9 cellular contexts compared by ENCODE assay signal in genomic region chr5:123545506-123545905, GRCh38. TPM values are rescaled to one million over a fixed set of nuclear protein-coding genes. Genes with fewer than 3 reads are reported as not detected.
DNase-seq lines count a peak whose midpoint lies in the region; ATAC-seq and TF ChIP-seq lines count a peak whose summit lies in the region.
"Had no signal": no experiment of that assay in that cellular context is flagged by ENCODE, and none has a peak within 500 bp of the region (broad histone marks: within the 10 kb centered on the region; RNA-seq: fewer than 3 reads in every experiment).

No MANE protein-coding gene starts in this region.

- peaks cover 33% of the 10 kb centered on the region for H3K4me1 Mint-ChIP-seq in activated CD8-positive, alpha-beta memory T cell treated with anti-CD3 and anti-CD28 coated beads, Interleukin-2, amount 10 ng/mL, durations not matched to agents 7 days and 5 days
- H3K4me1 Mint-ChIP-seq in endothelial cell (ENCODE audit: unreplicated experiment): peaks cover 20% of the 10 kb centered on the region

- CTCF ChIA-PET in activated CD8-positive, alpha-beta memory T cell treated with anti-CD3 and anti-CD28 coated beads, Interleukin-2, amount 10 ng/mL, durations not matched to agents 7 days and 5 days (lab: Charles Lee): interaction anchor here (1.0 to 1.8 kb wide), 2 partner anchors 11 to 123 kb away, joined by 3 to 5 read pairs; partner anchors contain the start of gene CEP120

- peaks cover 16% of the 10 kb centered on the region for H3K36me3 Mint-ChIP-seq in activated CD8-positive, alpha-beta memory T cell treated with anti-CD3 and anti-CD28 coated beads, Interleukin-2, amount 10 ng/mL, durations not matched to agents 7 days and 5 days
- no peaks in the 10 kb centered on the region for H3K36me3 Mint-ChIP-seq in endothelial cell (ENCODE audit: low read depth, unreplicated experiment)

- H3K27me3 Mint-ChIP-seq in activated CD8-positive, alpha-beta memory T cell treated with anti-CD3 and anti-CD28 coated beads, Interleukin-2, amount 10 ng/mL, durations not matched to agents 7 days and 5 days: no peaks in the 10 kb centered on the region
- peaks cover 1% of the 10 kb centered on the region for H3K27me3 Mint-ChIP-seq in endothelial cell (ENCODE audit: unreplicated experiment)
- H3K27me3 Mint-ChIP-seq: IgD-negative memory B cell had no signal

- H3K27ac Mint-ChIP-seq in activated CD8-positive, alpha-beta memory T cell treated with anti-CD3 and anti-CD28 coated beads, Interleukin-2, amount 10 ng/mL, durations not matched to agents 7 days and 5 days: no peak overlapping the region
- H3K27ac Mint-ChIP-seq in endothelial cell (ENCODE audit: unreplicated experiment): no peak overlapping the region

- H3K9me3 ChIP-seq in OCI-LY3 (ENCODE audit: insufficient read depth, low read length): no peaks in the 10 kb centered on the region

- no peak overlapping the region for H3K4me3 ChIP-seq in OCI-LY3 (ENCODE audit: low read length)
- H3K4me3 ChIP-seq in retinal pigment epithelial cell (ENCODE audit: low read length): no peak overlapping the region

- peak; percentile 16 for DNase-seq in activated CD8-positive, alpha-beta memory T cell treated with anti-CD3 and anti-CD28 coated beads, Interleukin-2, amount 50 U/mL, for 4 hours
- no peak for DNase-seq in activated CD8-positive, alpha-beta memory T cell treated with anti-CD3 and anti-CD28 coated beads, Interleukin-2, amount 10 ng/mL, durations not matched to agents 7 days and 5 days
- DNase-seq in endothelial cell (ENCODE audit: low spot score) (peak; percentile 14), retinal pigment epithelial cell (ENCODE audit: low read depth) (no peak), NCI-H146 treated with DMSO at 0.1 percent for 48 hours (lab: John Stamatoyannopoulos, UW; ENCODE audit: unreplicated experiment) (no peak), GM19240 (ENCODE audit: insufficient read length, low spot score) (no peak), NCI-H345 treated with DMSO at 0.1 percent for 48 hours (lab: John Stamatoyannopoulos, UW; ENCODE audit: unreplicated experiment) (no peak)

- H4K20me1 ChIP-seq in OCI-LY3 (ENCODE audit: insufficient read depth, low read length): peaks cover 7% of the 10 kb centered on the region

- no peak overlapping the region for H3K27ac ChIP-seq in OCI-LY3 (ENCODE audit: low read length)

- no peak overlapping the region for H3K4me3 Mint-ChIP-seq in activated CD8-positive, alpha-beta memory T cell treated with anti-CD3 and anti-CD28 coated beads, Interleukin-2, amount 10 ng/mL, durations not matched to agents 7 days and 5 days
- H3K4me3 Mint-ChIP-seq in endothelial cell (ENCODE audit: unreplicated experiment): no peak overlapping the region

- H2AFZ ChIP-seq in OCI-LY3 (ENCODE audit: low read depth, low read length): no peak overlapping the region

- H3K36me3 ChIP-seq in OCI-LY3 (replicated peaks; ENCODE audit: low read depth, low read length): no peaks in the 10 kb centered on the region

- TF ChIP-seq CTCF in OCI-LY3 (IDR thresholded peaks at IDR 0.05; ENCODE audit: low read depth, low read length): peak; percentile 69
- peak; percentile 57 for TF ChIP-seq CTCF in endothelial cell (IDR thresholded peaks at IDR 0.05; ENCODE audit: unreplicated experiment)
- TF ChIP-seq CTCF in retinal pigment epithelial cell (conservative IDR thresholded peaks at IDR 0.05; ENCODE audit: low read depth, low read length): peak; percentile 21

- peaks cover 30% of the 10 kb centered on the region for H3K79me2 ChIP-seq in OCI-LY3 (ENCODE audit: low read length)

- peaks cover 14% of the 10 kb centered on the region for H3K4me1 ChIP-seq in OCI-LY3 (ENCODE audit: low read length)

- H3K4me2 ChIP-seq in OCI-LY3 (ENCODE audit: low read length): 0 out of 2 replicates have a peak overlapping the region, but pooled peaks have one; percentile 10

- no peak for ATAC-seq in activated CD8-positive, alpha-beta memory T cell treated with anti-CD3 and anti-CD28 coated beads, Interleukin-2, amount 10 ng/mL, durations not matched to agents 7 days and 5 days

- H3K27me3 ChIP-seq in OCI-LY3 (ENCODE audit: low read depth, low read length): no peaks in the 10 kb centered on the region

- no peak overlapping the region for H3K9ac ChIP-seq in OCI-LY3 (ENCODE audit: low read length)

- H3K9me3 Mint-ChIP-seq in activated CD8-positive, alpha-beta memory T cell treated with anti-CD3 and anti-CD28 coated beads, Interleukin-2, amount 10 ng/mL, durations not matched to agents 7 days and 5 days (ENCODE audit: low read depth): no peaks in the 10 kb centered on the region
- no peaks in the 10 kb centered on the region for H3K9me3 Mint-ChIP-seq in endothelial cell (ENCODE audit: unreplicated experiment)
- H3K9me3 Mint-ChIP-seq: IgD-negative memory B cell had no signal

RNA-seq across cellular contexts. Expression of gene CSNK1G3, which starts 33.5 kb away (rescaled TPM):
- total RNA-seq in activated CD8-positive, alpha-beta memory T cell treated with anti-CD3 and anti-CD28 coated beads, Interleukin-2, amount 10 ng/mL, durations not matched to agents 7 days and 5 days: 10 to 100 TPM; 26.3 to 33.4 TPM
- total RNA-seq in endothelial cell (ENCODE audit: unreplicated experiment): 55.6 TPM

Comparison
In these comparisons a context has a peak if more than half of its experiments do, and no peak if none do; other contexts are left out.
1. DNase-seq: peak in activated CD8-positive, alpha-beta memory T cell treated with anti-CD3 and anti-CD28 coated beads, Interleukin-2, amount 50 U/mL, for 4 hours (single experiment) and endothelial cell (single experiment); none in activated CD8-positive, alpha-beta memory T cell treated with anti-CD3 and anti-CD28 coated beads, Interleukin-2, amount 10 ng/mL, durations not matched to agents 7 days and 5 days (single experiment), retinal pigment epithelial cell (single experiment), NCI-H146 treated with DMSO at 0.1 percent for 48 hours (single experiment), GM19240 (single experiment) and NCI-H345 treated with DMSO at 0.1 percent for 48 hours (single experiment).
2. Peak in every context shown above with its lines, with median percentiles within 50 percentile points of each other: CTCF ChIP-seq.